16 cellular contexts compared by ENCODE assay signal in genomic region chr7:47765373-47765979, GRCh38.
"Had no signal": no experiment of that assay in that cellular context is flagged by ENCODE, and none has a peak within 500 bp of the region (broad histone marks: within the 10 kb centered on the region; RNA-seq: fewer than 3 reads in every experiment).

No MANE protein-coding gene starts in this region.

- H3K79me2 ChIP-seq: parathyroid adenoma had no signal

- H3K9me3 ChIP-seq: esophagus muscularis mucosa, thyroid gland had no signal

- DNase-seq: activated CD4-positive, alpha-beta T cell treated with anti-CD3 and anti-CD28 coated beads, Interleukin-2, amount 50 U/mL, for 48 hours; activated CD4-positive, CD25-positive, alpha-beta regulatory T cell treated with anti-CD3 and anti-CD28 coated beads, Interleukin-2, amount 50 U/mL, for 72 hours; activated CD8-positive, alpha-beta memory T cell treated with anti-CD3 and anti-CD28 coated beads, Interleukin-2, amount 10 ng/mL, durations not matched to agents 7 days and 5 days; activated effector memory CD4-positive, alpha-beta T cell treated with anti-CD3 and anti-CD28 coated beads, Interleukin-2, amount 50 U/mL, for 16 hours; activated T-cell treated with anti-CD3 and anti-CD28 coated beads, Interleukin-2, amount 50 U/mL, for 4 hours; amniotic stem cell; brain microvascular endothelial cell; cerebellar nuclear complex; T-helper 9 cell; thyroid gland had no signal

- ATAC-seq: activated CD8-positive, alpha-beta memory T cell treated with anti-CD3 and anti-CD28 coated beads, Interleukin-2, amount 10 ng/mL, durations not matched to agents 7 days and 5 days; activated naive CD4-positive, alpha-beta T cell treated with anti-CD3 and anti-CD28 coated beads, Interleukin-2, amount 50 U/mL, for 72 hours; activated T-cell treated with anti-CD3 and anti-CD28 coated beads, Interleukin-2, amount 50 U/mL, for 4 hours had no signal

- H3K27me3 ChIP-seq: brain microvascular endothelial cell, dorsolateral prefrontal cortex, esophagus muscularis mucosa, thyroid gland had no signal

- H3K36me3 Mint-ChIP-seq: activated CD8-positive, alpha-beta memory T cell treated with anti-CD3 and anti-CD28 coated beads, Interleukin-2, amount 10 ng/mL, durations not matched to agents 7 days and 5 days; activated naive CD4-positive, alpha-beta T cell treated with anti-CD3 and anti-CD28 coated beads, Interleukin-2, amount 50 U/mL, for 72 hours had no signal

- H3K4me3 ChIP-seq: dorsolateral prefrontal cortex, esophagus muscularis mucosa, skin epidermis, thyroid gland had no signal

- H3K4me3 Mint-ChIP-seq: activated CD8-positive, alpha-beta memory T cell treated with anti-CD3 and anti-CD28 coated beads, Interleukin-2, amount 10 ng/mL, durations not matched to agents 7 days and 5 days; activated T-cell treated with anti-CD3 and anti-CD28 coated beads, Interleukin-2, amount 50 U/mL, for 4 hours had no signal

- H3K27ac ChIP-seq: brain microvascular endothelial cell, esophagus muscularis mucosa, parathyroid adenoma, skin epidermis, thyroid gland had no signal

- H2AFZ ChIP-seq: parathyroid adenoma had no signal

- H3K9ac ChIP-seq: parathyroid adenoma had no signal

- FAIRE-seq: islet of Langerhans had no signal

- H3K27ac Mint-ChIP-seq: activated CD8-positive, alpha-beta memory T cell treated with anti-CD3 and anti-CD28 coated beads, Interleukin-2, amount 10 ng/mL, durations not matched to agents 7 days and 5 days; activated naive CD4-positive, alpha-beta T cell treated with anti-CD3 and anti-CD28 coated beads, Interleukin-2, amount 50 U/mL, for 72 hours had no signal

- H3K36me3 ChIP-seq: brain microvascular endothelial cell, esophagus muscularis mucosa, thyroid gland had no signal

- H3K4me1 Mint-ChIP-seq: activated CD8-positive, alpha-beta memory T cell treated with anti-CD3 and anti-CD28 coated beads, Interleukin-2, amount 10 ng/mL, durations not matched to agents 7 days and 5 days had no signal

- H3K4me1 ChIP-seq: parathyroid adenoma had no signal

- H3K27me3 Mint-ChIP-seq: activated CD8-positive, alpha-beta memory T cell treated with anti-CD3 and anti-CD28 coated beads, Interleukin-2, amount 10 ng/mL, durations not matched to agents 7 days and 5 days had no signal
